ENCODE assay signal across 9 cellular contexts in the genomic region with DNA sequence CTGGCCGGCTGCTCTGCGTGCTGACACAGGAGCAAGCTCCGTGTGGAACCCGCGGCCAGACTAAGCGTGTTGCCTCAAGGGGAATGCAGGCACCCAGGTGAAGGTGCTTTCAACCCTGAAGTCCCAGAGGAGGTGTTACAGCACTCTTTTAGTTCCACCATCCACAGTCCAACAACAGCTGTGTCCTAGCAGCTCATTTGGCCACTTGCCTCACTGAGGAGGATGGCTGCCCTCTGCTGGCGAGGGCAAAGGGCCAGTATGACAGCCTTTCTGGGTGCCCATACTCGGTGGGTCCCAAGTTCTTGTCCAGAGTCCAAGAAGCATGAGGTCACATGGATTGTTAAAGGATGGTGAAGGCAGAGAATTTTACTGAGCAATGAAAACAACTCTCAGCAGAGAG.
DNase-seq lines count a peak whose midpoint lies in the region; ATAC-seq, FAIRE-seq and TF ChIP-seq lines count a peak whose summit lies in the region.
"Had no signal": no experiment of that assay in that cellular context is flagged by ENCODE, and none has a peak within 500 bp of the region (broad histone marks: within the 10 kb centered on the region; RNA-seq: fewer than 3 reads in every experiment).

No MANE protein-coding gene starts in this region.

- no peak overlapping the region for H3K4me2 ChIP-seq in Loucy (ENCODE audit: low read depth, low read length, poor library complexity, severe bottlenecking)

- H3K9me3 Mint-ChIP-seq in chondrocyte (ENCODE audit: low read depth) (peaks cover 5% of the 10 kb centered on the region), progenitor cell of endocrine pancreas (ENCODE audit: low read depth) (peaks cover 9% of the 10 kb centered on the region)

- DNase-seq in activated CD4-positive, alpha-beta T cell treated with anti-CD3 and anti-CD28 coated beads, Interleukin-2, amount 50 U/mL, for 48 hours = peak; percentile 2 to 11
- DNase-seq in activated CD4-positive, alpha-beta T cell treated with anti-CD3 and anti-CD28 coated beads for 1 hour = no peak
- no peak for DNase-seq in chondrocyte (ENCODE audit: low spot score)
- no peak for DNase-seq in progenitor cell of endocrine pancreas (ENCODE audit: low spot score, unreplicated experiment)
- DNase-seq in sciatic nerve (ENCODE audit: low spot score) = no peak
- DNase-seq in sigmoid colon = no peak
- no peak for DNase-seq in H54 (ENCODE audit: insufficient read length, low spot score)
- DNase-seq: effector CD8-positive, alpha-beta T cell had no signal

- H3K4me3 Mint-ChIP-seq in chondrocyte (ENCODE audit: unreplicated experiment) (no peak overlapping the region), progenitor cell of endocrine pancreas (ENCODE audit: low read depth) (no peak overlapping the region)

- no peak for ATAC-seq in sciatic nerve

- H3K4me1 Mint-ChIP-seq in chondrocyte (ENCODE audit: low read depth) = no peaks in the 10 kb centered on the region
- no peaks in the 10 kb centered on the region for H3K4me1 Mint-ChIP-seq in progenitor cell of endocrine pancreas (ENCODE audit: low read depth)

- TF ChIP-seq EP300 in sigmoid colon (IDR thresholded peaks at IDR 0.05) = no peak

- no peak overlapping the region for H3K4me3 ChIP-seq in Loucy (ENCODE audit: low read length, poor library complexity, severe bottlenecking)
- no peak overlapping the region for H3K4me3 ChIP-seq in sigmoid colon

- intact Hi-C loops in sciatic nerve (cut with DNase I) (no loop called here), sigmoid colon (cut with DNase I) (no loop called here)

- H3K36me3 ChIP-seq in Loucy (ENCODE audit: insufficient read depth, low read length) (no peaks in the 10 kb centered on the region), sigmoid colon (no peaks in the 10 kb centered on the region)

- peaks cover 5% of the 10 kb centered on the region for H3K27me3 Mint-ChIP-seq in chondrocyte (ENCODE audit: low read depth)
- no peaks in the 10 kb centered on the region for H3K27me3 Mint-ChIP-seq in progenitor cell of endocrine pancreas

- no peaks in the 10 kb centered on the region for H3K79me2 ChIP-seq in Loucy (ENCODE audit: insufficient read depth, low read length)

- no peaks in the 10 kb centered on the region for H4K20me1 ChIP-seq in Loucy (ENCODE audit: insufficient read depth, low read length, poor library complexity, severe bottlenecking)

- TF ChIP-seq POLR2A in sigmoid colon (IDR thresholded peaks at IDR 0.05) = no peak
- no peak for TF ChIP-seq POLR2A in H54 (IDR thresholded peaks at IDR 0.05; ENCODE audit: low read depth, low read length)

- H3K4me1 ChIP-seq in Loucy (ENCODE audit: insufficient read depth, low read length, poor library complexity, severe bottlenecking) (no peaks in the 10 kb centered on the region), sigmoid colon (no peaks in the 10 kb centered on the region)

- H3K27me3 ChIP-seq in Loucy (ENCODE audit: insufficient read depth, low read length, poor library complexity, severe bottlenecking) = no peaks in the 10 kb centered on the region
- no peaks in the 10 kb centered on the region for H3K27me3 ChIP-seq in sigmoid colon

- no peaks in the 10 kb centered on the region for H3F3A ChIP-seq in Loucy (ENCODE audit: low read depth)

- H3K27ac ChIP-seq in sigmoid colon = no peak overlapping the region

- H3K9ac ChIP-seq in Loucy (ENCODE audit: low read depth, low read length, poor library complexity, severe bottlenecking) = no peak overlapping the region

- 77 to 88% methylated on average over 8 of the region's 8 CpGs for WGBS in sigmoid colon, 2 donors

- H3K9me3 ChIP-seq in Loucy (ENCODE audit: insufficient read depth, low read depth, low read length) (no peaks in the 10 kb centered on the region), sigmoid colon (no peaks in the 10 kb centered on the region)

- H3K27ac Mint-ChIP-seq in chondrocyte (ENCODE audit: unreplicated experiment) = no peak overlapping the region
- no peak overlapping the region for H3K27ac Mint-ChIP-seq in progenitor cell of endocrine pancreas

- H3K36me3 Mint-ChIP-seq in chondrocyte (ENCODE audit: low read depth) = no peaks in the 10 kb centered on the region
- no peaks in the 10 kb centered on the region for H3K36me3 Mint-ChIP-seq in progenitor cell of endocrine pancreas (ENCODE audit: insufficient read depth)

- no peak for FAIRE-seq in H54 (lab: Jason Lieb, UNC)

- no peaks in the 10 kb centered on the region for H3K9me2 ChIP-seq in Loucy (replicated peaks; ENCODE audit: low read depth, low read length)

- no peak overlapping the region for H2AFZ ChIP-seq in Loucy (ENCODE audit: low read length)

- TF ChIP-seq CTCF in Loucy (conservative IDR thresholded peaks at IDR 0.05; ENCODE audit: low read length) (peak; percentile 53), chondrocyte (IDR thresholded peaks at IDR 0.05) (peak; percentile 27), progenitor cell of endocrine pancreas (IDR thresholded peaks at IDR 0.05; ENCODE audit: unreplicated experiment) (peak; percentile 17), sigmoid colon (IDR thresholded peaks at IDR 0.05) (peak in 1 of 4 experiments; percentile 27)

Comparison
In these comparisons a context has a peak if more than half of its experiments do, and no peak if none do; other contexts are left out.
1. DNase-seq: peak in activated CD4-positive, alpha-beta T cell treated with anti-CD3 and anti-CD28 coated beads, Interleukin-2, amount 50 U/mL, for 48 hours (2 of 2); none in activated CD4-positive, alpha-beta T cell treated with anti-CD3 and anti-CD28 coated beads for 1 hour (single experiment), chondrocyte (single experiment), progenitor cell of endocrine pancreas (single experiment), sciatic nerve (single experiment), sigmoid colon (single experiment) and H54 (single experiment).